In the genomic region with DNA sequence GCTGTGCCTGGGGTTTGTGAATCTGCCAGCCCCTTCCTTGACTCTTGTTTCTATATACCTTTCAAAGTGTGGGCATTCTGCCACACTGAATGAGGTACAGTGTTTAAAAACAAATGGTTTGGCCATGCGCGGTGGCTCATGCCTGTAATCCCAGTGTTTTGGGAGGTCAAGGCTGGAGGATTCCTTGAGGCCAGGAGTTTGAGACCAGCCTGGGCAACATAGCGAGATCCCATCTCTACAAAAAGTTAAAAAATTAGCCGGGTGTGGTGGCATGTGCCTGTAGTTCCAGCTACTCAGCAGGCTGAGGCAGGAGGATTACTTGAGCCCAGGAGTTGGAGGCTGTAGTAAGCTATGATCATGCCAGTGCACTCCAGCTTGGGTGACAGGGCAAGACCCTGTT, we compare ENCODE assay signal across 1 cellular context.
TF ChIP-seq lines count a peak whose summit lies in the region.

No MANE protein-coding gene starts in this region.

TF ChIP-seq in IMR-90, 13 proteins besides CTCF, POLR2A, EP300 and RAD21:
- TF ChIP-seq SMC3 (IDR thresholded peaks at IDR 0.05; ENCODE audit: low read depth, low read length) (no peak), CHD1 (IDR thresholded peaks at IDR 0.05; ENCODE audit: low read depth, low read length) (no peak), RCOR1 (IDR thresholded peaks at IDR 0.05; ENCODE audit: insufficient replicate concordance, low read length) (no peak), MXI1 (IDR thresholded peaks at IDR 0.05; ENCODE audit: borderline replicate concordance, low read depth, low read length) (no peak), BHLHE40 (IDR thresholded peaks at IDR 0.05; ENCODE audit: low read depth, low read length) (no peak), MAZ (IDR thresholded peaks at IDR 0.05; ENCODE audit: borderline replicate concordance, low read depth, low read length) (no peak), MAFK (IDR thresholded peaks at IDR 0.05; ENCODE audit: low read depth, low read length) (no peak), NFE2L2 (IDR thresholded peaks at IDR 0.05; ENCODE audit: low read depth, low read length) (no peak), FOS (IDR thresholded peaks at IDR 0.05; ENCODE audit: low read depth, low read length) (no peak), CEBPB (IDR thresholded peaks at IDR 0.05; ENCODE audit: low read depth, low read length) (no peak), RFX5 (IDR thresholded peaks at IDR 0.05; ENCODE audit: low read depth, low read length) (no peak)
- TF ChIP-seq, protein P1, sequence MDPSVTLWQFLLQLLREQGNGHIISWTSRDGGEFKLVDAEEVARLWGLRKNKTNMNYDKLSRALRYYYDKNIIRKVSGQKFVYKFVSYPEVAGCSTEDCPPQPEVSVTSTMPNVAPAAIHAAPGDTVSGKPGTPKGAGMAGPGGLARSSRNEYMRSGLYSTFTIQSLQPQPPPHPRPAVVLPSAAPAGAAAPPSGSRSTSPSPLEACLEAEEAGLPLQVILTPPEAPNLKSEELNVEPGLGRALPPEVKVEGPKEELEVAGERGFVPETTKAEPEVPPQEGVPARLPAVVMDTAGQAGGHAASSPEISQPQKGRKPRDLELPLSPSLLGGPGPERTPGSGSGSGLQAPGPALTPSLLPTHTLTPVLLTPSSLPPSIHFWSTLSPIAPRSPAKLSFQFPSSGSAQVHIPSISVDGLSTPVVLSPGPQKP (IDR thresholded peaks at IDR 0.05; ENCODE audit: borderline replicate concordance, low read depth, low read length): no peak
- TF ChIP-seq, protein P2, sequence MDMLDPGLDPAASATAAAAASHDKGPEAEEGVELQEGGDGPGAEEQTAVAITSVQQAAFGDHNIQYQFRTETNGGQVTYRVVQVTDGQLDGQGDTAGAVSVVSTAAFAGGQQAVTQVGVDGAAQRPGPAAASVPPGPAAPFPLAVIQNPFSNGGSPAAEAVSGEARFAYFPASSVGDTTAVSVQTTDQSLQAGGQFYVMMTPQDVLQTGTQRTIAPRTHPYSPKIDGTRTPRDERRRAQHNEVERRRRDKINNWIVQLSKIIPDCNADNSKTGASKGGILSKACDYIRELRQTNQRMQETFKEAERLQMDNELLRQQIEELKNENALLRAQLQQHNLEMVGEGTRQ (IDR thresholded peaks at IDR 0.05; ENCODE audit: low read depth, low read length): no peak
